8 cellular contexts compared by ENCODE assay signal in the genomic region with DNA sequence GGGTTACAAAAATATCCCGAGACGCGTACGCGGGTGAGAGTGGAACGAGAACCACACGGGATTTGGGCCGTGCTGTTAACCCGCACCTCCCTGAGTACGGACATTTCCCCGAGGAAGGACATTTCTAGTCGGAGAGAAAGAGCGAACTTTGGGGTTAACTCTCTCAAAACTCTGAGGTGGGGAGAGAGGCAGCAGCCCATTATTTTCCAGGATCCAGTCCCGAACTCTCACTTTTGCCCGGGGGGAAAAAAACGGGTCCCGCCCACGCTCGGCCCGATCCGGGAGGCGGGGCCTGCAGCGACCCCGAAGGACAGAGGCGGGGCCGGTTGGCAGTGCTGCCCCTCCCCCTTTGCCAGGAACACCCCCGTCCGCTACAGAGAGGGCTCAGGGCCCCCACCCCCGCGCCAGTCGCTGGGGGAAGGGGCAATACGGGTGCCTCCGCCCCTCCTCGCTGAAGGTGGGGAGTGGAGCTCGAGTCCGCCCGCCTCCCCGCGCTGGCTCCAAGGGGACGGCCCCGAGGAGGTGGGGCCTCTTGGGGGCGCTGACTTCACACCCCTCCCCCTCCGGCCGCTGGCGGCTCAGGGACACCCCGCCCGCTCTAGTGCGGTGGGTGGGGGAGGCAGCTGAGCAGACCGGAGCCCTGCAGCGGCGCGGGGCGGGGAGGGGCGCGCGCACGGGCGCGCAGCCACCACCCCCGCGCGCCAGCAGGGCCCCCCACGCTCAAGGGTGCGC. TPM values are rescaled to one million over a fixed set of nuclear protein-coding genes. Genes with fewer than 3 reads are reported as not detected.
A peak's percentile ranks its signal among the peaks of the same experiment; 100 is the strongest.
DNase-seq lines count a peak whose midpoint lies in the region; ATAC-seq and TF ChIP-seq lines count a peak whose summit lies in the region.

No MANE protein-coding gene starts in this region.

- no peaks in the 10 kb centered on the region for H3K36me3 ChIP-seq in prostate gland

- no peaks in the 10 kb centered on the region for H3K9me3 ChIP-seq in T-helper 17 cell (ENCODE audit: control insufficient read depth, low read length, poor library complexity, severe bottlenecking)
- H3K9me3 ChIP-seq in prostate gland, result no peaks in the 10 kb centered on the region

- H3K27ac ChIP-seq in prostate gland, result peak overlapping the region; percentile 98 to 100

- peak; percentile 81 for ATAC-seq in GM18505 (IDR thresholded peaks at IDR 0.05; ENCODE audit: unreplicated experiment)
- peak; percentile 78 for ATAC-seq in HG02943 (IDR thresholded peaks at IDR 0.05; ENCODE audit: low read depth, unreplicated experiment)
- ATAC-seq in T-helper 17 cell, result peak; percentile 80
- ATAC-seq in left ventricle myocardium superior, result peak; percentile 90

- peaks cover 28% of the 10 kb centered on the region for H3K4me1 Mint-ChIP-seq in T-helper 17 cell

- peaks cover 3% of the 10 kb centered on the region for H3K36me3 Mint-ChIP-seq in T-helper 17 cell (ENCODE audit: low read depth)

- H3K27ac Mint-ChIP-seq in T-helper 17 cell, result peak overlapping the region; percentile 99

- peak in 1 of 4 experiments; percentile 28 for TF ChIP-seq CTCF in prostate gland (IDR thresholded peaks at IDR 0.05)

- H3K4me1 ChIP-seq in prostate gland (replicated peaks), result no peaks in the 10 kb centered on the region

- TF ChIP-seq POLR2A in GM18505 (IDR thresholded peaks at IDR 0.05; ENCODE audit: borderline replicate concordance, extremely low read depth, insufficient read depth, insufficient read length) (peak; percentile 42), prostate gland (IDR thresholded peaks at IDR 0.05) (peak; percentile 88)

- no peaks in the 10 kb centered on the region for H3K27me3 ChIP-seq in prostate gland (replicated peaks; ENCODE audit: insufficient read depth)

- DNase-seq in NCI-H187 (lab: John Stamatoyannopoulos, UW), result peak; percentile 96 to 97
- DNase-seq in T-helper 17 cell, result peak; percentile 93 to 95 (median 94)
- peak; percentile 31 to 98 (median 88) for DNase-seq in amygdala (lab: John Stamatoyannopoulos, UW)
- peak; percentile 98 for DNase-seq in left ventricle myocardium superior
- DNase-seq in prostate gland (ENCODE audit: low spot score), result peak; percentile 95
- peak; percentile 94 for DNase-seq in ureter (ENCODE audit: low spot score)

- peak overlapping the region; percentile 82 to 99 for H3K4me3 ChIP-seq in prostate gland

- under 1% methylated on average over 48 of the region's 64 CpGs for WGBS in prostate gland

- intact Hi-C loops in left ventricle myocardium superior (cut with micrococcal nuclease) (no loop called here), prostate gland (cut with DNase I) (no loop called here)

- no peaks in the 10 kb centered on the region for H3K27me3 Mint-ChIP-seq in T-helper 17 cell

- H3K4me3 Mint-ChIP-seq in T-helper 17 cell, result peak overlapping the region; percentile 99

RNA-seq across cellular contexts. Expression of a gene that starts 0.7 kb away (rescaled TPM):
- 10 to 100 TPM; 68.7 to 73.2 TPM for total RNA-seq in T-helper 17 cell
- 202 TPM for total RNA-seq in left ventricle myocardium superior
- 100 to 1,000 TPM; 102 to 111 TPM for total RNA-seq in prostate gland
- 189 TPM for total RNA-seq in ureter

RNA-seq across cellular contexts. Expression of a gene that starts 26.0 kb away (rescaled TPM):
- 10 to 100 TPM; 30.5 to 38.2 TPM for total RNA-seq in T-helper 17 cell
- 14.5 TPM for total RNA-seq in left ventricle myocardium superior
- total RNA-seq in prostate gland, result 10 to 100 TPM; 18.6 to 36.7 TPM
- 19.2 TPM for total RNA-seq in ureter

Comparison
In these comparisons a context has a peak if more than half of its experiments do, and no peak if none do; other contexts are left out.
1. Peak in every context shown above with its lines: DNase-seq, ATAC-seq, H3K4me3 ChIP-seq and H3K27ac ChIP-seq.